Comparison of ENCODE assay signal across 33 cellular contexts in genomic region chr4:151319490-151319889, GRCh38. TPM values are rescaled to one million over a fixed set of nuclear protein-coding genes. Genes with fewer than 3 reads are reported as not detected.
DNase-seq lines count a peak whose midpoint lies in the region; ATAC-seq, FAIRE-seq and TF ChIP-seq lines count a peak whose summit lies in the region.
"Had no signal": no experiment of that assay in that cellular context is flagged by ENCODE, and none has a peak within 500 bp of the region (broad histone marks: within the 10 kb centered on the region; RNA-seq: fewer than 3 reads in every experiment).

No MANE protein-coding gene starts in this region.

- no peak overlapping the region for H3K9ac ChIP-seq in Karpas-422 (ENCODE audit: low read length)
- H3K9ac ChIP-seq in K562 (ENCODE audit: insufficient read depth in 1 of 2, low read depth in 2 of 2, low read length in 2 of 2): no peak overlapping the region
- H3K9ac ChIP-seq: BLaER1 had no signal

- no peak for TF ChIP-seq RAD21 in K562 (CRISPR knock-in tag; conservative IDR thresholded peaks at IDR 0.05 in 1 of 2, IDR thresholded peaks at IDR 0.05 in 1 of 2)

- TF ChIP-seq EP300 in K562 (IDR thresholded peaks at IDR 0.05; ENCODE audit: low read length) (no peak), esophagus muscularis mucosa (IDR thresholded peaks at IDR 0.05) (no peak)

- no peaks in the 10 kb centered on the region for H3K9me2 ChIP-seq in Karpas-422 (replicated peaks; ENCODE audit: insufficient read depth, low read length)

- POLR2A ChIA-PET in K562 (lab: Yijun Ruan, JAX): no interaction called here

- TF ChIP-seq CTCF in left ventricle myocardium inferior (IDR thresholded peaks at IDR 0.05; ENCODE audit: borderline replicate concordance) (no peak), K562 (IDR thresholded peaks at IDR 0.05 in 2 of 3, conservative IDR thresholded peaks at IDR 0.05 in 1 of 3; ENCODE audit: insufficient read depth in 2 of 3, low read depth in 1 of 3, low read length in 3 of 3) (no peak), esophagus muscularis mucosa (IDR thresholded peaks at IDR 0.05) (no peak), nephron progenitor cell (IDR thresholded peaks at IDR 0.05) (no peak)

- H2AFZ ChIP-seq in Karpas-422 (ENCODE audit: low read length): no peak overlapping the region
- H2AFZ ChIP-seq in K562 (ENCODE audit: low read depth, low read length): no peak overlapping the region

- no peaks in the 10 kb centered on the region for H3K27me3 ChIP-seq in left ventricle myocardium inferior (ENCODE audit: low read depth)
- H3K27me3 ChIP-seq in Karpas-422 (ENCODE audit: low read length): no peaks in the 10 kb centered on the region
- H3K27me3 ChIP-seq in K562 (ENCODE audit: control insufficient read depth in 2 of 2, insufficient read depth in 2 of 2, low read length in 2 of 2): peaks cover 4 to 5% of the 10 kb centered on the region in 2 experiments; a peak in 2 of 5 replicates
- H3K27me3 ChIP-seq in esophagus muscularis mucosa: no peaks in the 10 kb centered on the region
- H3K27me3 ChIP-seq: BE2C, BLaER1 had no signal

- H3K9me3 ChIP-seq in left ventricle myocardium inferior (replicated peaks) (no peaks in the 10 kb centered on the region), Karpas-422 (ENCODE audit: low read length) (no peaks in the 10 kb centered on the region), K562 (replicated peaks; ENCODE audit: control insufficient read depth, insufficient read depth, low read depth, low read length) (no peaks in the 10 kb centered on the region), esophagus muscularis mucosa (no peaks in the 10 kb centered on the region)
- H3K9me3 ChIP-seq: BE2C, BLaER1 had no signal

- BruUV-seq in K562 (replicated peaks; lab: Mats Ljungman, UMichigan): no TSS peak

- ATAC-seq in left cardiac atrium (no peak), K562 (no peak), HG03095 (IDR thresholded peaks at IDR 0.05; ENCODE audit: unreplicated experiment) (no peak)
- ATAC-seq: GM12878 had no signal

- H4K20me1 ChIP-seq in Karpas-422 (ENCODE audit: insufficient read depth, low read depth, low read length) (no peaks in the 10 kb centered on the region), K562 (replicated peaks; ENCODE audit: control insufficient read depth, insufficient read depth, low read length) (no peaks in the 10 kb centered on the region)
- H4K20me1 ChIP-seq: BLaER1 had no signal

- H3K27ac ChIP-seq in left ventricle myocardium inferior (replicated peaks) (peak overlapping the region; percentile 94), Karpas-422 (ENCODE audit: low read length) (no peak overlapping the region), K562 (ENCODE audit: extremely low read depth, low read depth, low read length) (no peak overlapping the region), esophagus muscularis mucosa (replicated peaks in 1 of 4) (peak overlapping the region in 2 of 4 donors; percentile 4 to 12)
- H3K27ac ChIP-seq: 22Rv1, BLaER1 had no signal

- no peak overlapping the region for H3K4me3 Mint-ChIP-seq in nephron progenitor cell
- H3K4me3 Mint-ChIP-seq: CD14-positive monocyte; CD4-positive, alpha-beta memory T cell; CD4-positive, CD25-positive, alpha-beta regulatory T cell; CD8-positive, alpha-beta memory T cell had no signal

- CTCF ChIA-PET in K562 (lab: Yijun Ruan, JAX; ENCODE audit: low intra/inter-chr PET ratio): no interaction called here

- FAIRE-seq in K562 (lab: Jason Lieb, UNC): no peak
- FAIRE-seq: A204.1, GM12878, GM12892, GM18507 had no signal

- no peaks in the 10 kb centered on the region for H3K9me1 ChIP-seq in K562 (ENCODE audit: control insufficient read depth, insufficient read depth, low read length)

- intact Hi-C loops in left ventricle myocardium inferior (cut with micrococcal nuclease): no loop called here
- intact Hi-C loops in left cardiac atrium (cut with DNase I): no loop called here
- intact Hi-C loops in K562 (cut with micrococcal nuclease): no loop called here
- intact Hi-C loops in esophagus muscularis mucosa (cut with DNase I): no loop called here

- no peak for TF ChIP-seq POLR2A in K562 (conservative IDR thresholded peaks at IDR 0.05)
- TF ChIP-seq POLR2A in esophagus muscularis mucosa (IDR thresholded peaks at IDR 0.05; ENCODE audit: low read depth): no peak

- H3K4me1 ChIP-seq in left ventricle myocardium inferior (peaks cover 98% of the 10 kb centered on the region), Karpas-422 (ENCODE audit: low read length) (no peaks in the 10 kb centered on the region), K562 (replicated peaks in 1 of 2; ENCODE audit: control insufficient read depth in 2 of 2, insufficient read depth in 2 of 2, low read length in 2 of 2) (no peaks in the 10 kb centered on the region), esophagus muscularis mucosa (peaks cover 57 to 95% (median 90%) of the 10 kb centered on the region in 4 donors)
- H3K4me1 ChIP-seq: BE2C, BLaER1 had no signal

- H3K4me1 Mint-ChIP-seq in nephron progenitor cell: peaks cover 60% of the 10 kb centered on the region
- H3K4me1 Mint-ChIP-seq: CD14-positive monocyte had no signal

- H3K4me3 ChIP-seq in left ventricle myocardium inferior (no peak overlapping the region), Karpas-422 (ENCODE audit: low read length) (no peak overlapping the region), K562 (no peak overlapping the region), esophagus muscularis mucosa (no peak overlapping the region)
- H3K4me3 ChIP-seq: BLaER1, GM12878 had no signal

- H3K79me2 ChIP-seq in Karpas-422 (ENCODE audit: low read length) (no peaks in the 10 kb centered on the region), K562 (ENCODE audit: control insufficient read depth, insufficient read depth, low read length) (no peaks in the 10 kb centered on the region)

- DNase-seq in left ventricle myocardium inferior (no peak), left cardiac atrium (no peak), Karpas-422 (peak; percentile 19), K562 (ENCODE audit: extremely low read depth in 1 of 4, low spot score in 3 of 4) (no peak), esophagus muscularis mucosa (ENCODE audit: extremely low spot score) (peak; percentile 4), nephron progenitor cell (no peak), ecto neural progenitor cell (ENCODE audit: low spot score) (no peak)
- DNase-seq: ACHN; BE2C; C1 segment of cervical spinal cord; CD4-positive, alpha-beta memory T cell; CD4-positive, CD25-positive, alpha-beta regulatory T cell; CD8-positive, alpha-beta memory T cell; COR-L47; DMS 273 treated with DMSO at 0.1 percent for 48 hours; DMS153; DMS53; DMS79; DND-41; EL; GDM1 had no signal

- no peak overlapping the region for H3K27ac Mint-ChIP-seq in nephron progenitor cell
- H3K27ac Mint-ChIP-seq: CD14-positive monocyte; CD4-positive, alpha-beta memory T cell; CD4-positive, CD25-positive, alpha-beta regulatory T cell; CD8-positive, alpha-beta memory T cell had no signal

- in situ Hi-C loops in K562 (cut with MboI): no loop called here

- no peaks in the 10 kb centered on the region for H3K9me3 Mint-ChIP-seq in nephron progenitor cell
- H3K9me3 Mint-ChIP-seq: CD14-positive monocyte; CD4-positive, alpha-beta memory T cell; CD8-positive, alpha-beta memory T cell had no signal

- H3K36me3 ChIP-seq in left ventricle myocardium inferior (no peaks in the 10 kb centered on the region), Karpas-422 (ENCODE audit: insufficient read depth, low read length) (no peaks in the 10 kb centered on the region), K562 (ENCODE audit: control insufficient read depth, insufficient read depth, low read length) (no peaks in the 10 kb centered on the region), esophagus muscularis mucosa (no peaks in the 10 kb centered on the region)
- H3K36me3 ChIP-seq: BE2C, BLaER1 had no signal

- H3K27me3 Mint-ChIP-seq in nephron progenitor cell (ENCODE audit: low read depth, poor library complexity): no peaks in the 10 kb centered on the region

- H3K4me2 ChIP-seq in Karpas-422 (ENCODE audit: low read depth, low read length, poor library complexity, severe bottlenecking) (no peak overlapping the region), K562 (ENCODE audit: insufficient read depth, low read length) (no peak overlapping the region)
- H3K4me2 ChIP-seq: BLaER1 had no signal

- WGBS in K562 (ENCODE audit: insufficient coverage, low coverage, missing lambda C conversion rate): 0% methylated on average over 1 of the region's 1 CpG
- 95% methylated on average over 1 of the region's 1 CpG for WGBS in esophagus muscularis mucosa

- H3K36me3 Mint-ChIP-seq in nephron progenitor cell (ENCODE audit: low read depth): peaks cover 24% of the 10 kb centered on the region
- H3K36me3 Mint-ChIP-seq: CD14-positive monocyte; CD4-positive, alpha-beta memory T cell; CD4-positive, CD25-positive, alpha-beta regulatory T cell had no signal

RNA-seq across cellular contexts. Expression of gene SH3D19, which starts 5.9 kb away (rescaled TPM):
- total RNA-seq in left ventricle myocardium inferior (121 TPM), left cardiac atrium (10 to 100 TPM; 88.0 to 94.7 TPM), K562 (2014; rRNA removed) (not detected in 2 replicates), K562 (2014; rRNA removed; fragmentation: Illumina TruSeq; extraction: Trizol) (not detected in 2 replicates), K562 (2015; rRNA removed; fragmentation: Illumina TruSeq; extraction: Trizol) (not detected in 2 replicates), K562 (2021) (0.42 and 0.47 TPM in 2 replicates), esophagus muscularis mucosa (100 to 1,000 TPM; 115 to 186 (median 177) TPM)
- not detected in 2 replicates for total RNA-seq in Karpas-422 (2014; rRNA removed; shearing (Covaris generic); ENCODE audit: low replicate concordance)
- 0.09 TPM in 1 of 2 replicates, not detected in the other for total RNA-seq in K562 (2011; cell fraction: chromatin; rRNA removed; ENCODE audit: low replicate concordance)
- not detected in 2 replicates for total RNA-seq in K562 (2011; cell fraction: nucleolus; rRNA removed)
- total RNA-seq in K562 (2011; cell fraction: nucleoplasm; rRNA removed): 1.7 TPM in 1 of 2 replicates, not detected in the other
- polyA plus RNA-seq in K562 (2011; rRNA removed) (not detected in 2 replicates), K562 (2014; fragmentation: Illumina TruSeq; extraction: Trizol) (not detected in 2 replicates), K562 (2014; fragmentation: Nextera tagmentation; extraction: Ambion mirVana) (1 to 10 TPM; 1.1 to 2.2 TPM), K562 (2014; rRNA removed) (not detected in 2 replicates)
- 0.06 TPM in 1 of 2 replicates, not detected in the other for polyA plus RNA-seq in K562 (2011; cell fraction: cytosol; rRNA removed)
- polyA plus RNA-seq in K562 (2011; cell fraction: nucleus; rRNA removed): 0.07 TPM in 1 of 2 replicates, not detected in the other
- 1.2 and 1.3 TPM in 2 replicates for polyA plus RNA-seq in K562 (2012)
- not detected in 2 replicates for polyA minus RNA-seq in K562 (2011; rRNA and poly(A)+ RNA removed)
- 0.27 TPM in 1 of 2 replicates, not detected in the other for polyA minus RNA-seq in K562 (2011; cell fraction: cytosol; rRNA and poly(A)+ RNA removed)
- polyA minus RNA-seq in K562 (2011; cell fraction: nucleus; rRNA and poly(A)+ RNA removed): not detected in 2 replicates
- total RNA-seq: CD4-positive, CD25-positive, alpha-beta regulatory T cell; CD8-positive, alpha-beta memory T cell had no signal
- polyA plus RNA-seq: CD14-positive monocyte; CD8-positive, alpha-beta memory T cell had no signal

RNA-seq across cellular contexts. Expression of gene PRSS48, which starts 42.5 kb away (rescaled TPM):
- not detected for total RNA-seq in left ventricle myocardium inferior
- total RNA-seq in left cardiac atrium: not detected
- total RNA-seq in Karpas-422 (2014; rRNA removed; shearing (Covaris generic); ENCODE audit: low replicate concordance): not detected in 2 replicates
- not detected in 2 replicates for total RNA-seq in K562 (2011; cell fraction: chromatin; rRNA removed; ENCODE audit: low replicate concordance)
- total RNA-seq in K562 (2011; cell fraction: nucleolus; rRNA removed): not detected in 2 replicates
- not detected in 2 replicates for total RNA-seq in K562 (2011; cell fraction: nucleoplasm; rRNA removed)
- not detected in 2 replicates for total RNA-seq in K562 (2014; rRNA removed)
- total RNA-seq in K562 (2014; rRNA removed; fragmentation: Illumina TruSeq; extraction: Trizol): not detected in 2 replicates
- total RNA-seq in K562 (2015; rRNA removed; fragmentation: Illumina TruSeq; extraction: Trizol): not detected in 2 replicates
- total RNA-seq in K562 (2021): not detected in 2 replicates
- polyA plus RNA-seq in K562 (2011; rRNA removed): not detected in 2 replicates
- not detected in 2 replicates for polyA plus RNA-seq in K562 (2011; cell fraction: cytosol; rRNA removed)
- polyA plus RNA-seq in K562 (2011; cell fraction: nucleus; rRNA removed): not detected in 2 replicates
- not detected in 2 replicates for polyA plus RNA-seq in K562 (2012)
- not detected in 2 replicates for polyA plus RNA-seq in K562 (2014; fragmentation: Illumina TruSeq; extraction: Trizol)
- polyA plus RNA-seq in K562 (2014; fragmentation: Nextera tagmentation; extraction: Ambion mirVana): not detected
- not detected in 2 replicates for polyA plus RNA-seq in K562 (2014; rRNA removed)
- not detected in 2 replicates for polyA minus RNA-seq in K562 (2011; rRNA and poly(A)+ RNA removed)
- not detected in 2 replicates for polyA minus RNA-seq in K562 (2011; cell fraction: cytosol; rRNA and poly(A)+ RNA removed)
- polyA minus RNA-seq in K562 (2011; cell fraction: nucleus; rRNA and poly(A)+ RNA removed): not detected in 2 replicates
- not detected for total RNA-seq in esophagus muscularis mucosa
- total RNA-seq: A673; CD4-positive, alpha-beta memory T cell; CD4-positive, CD25-positive, alpha-beta regulatory T cell; CD8-positive, alpha-beta memory T cell; Daoy; G401; GM12878 had no signal
- polyA plus RNA-seq: AG04450; CD14-positive monocyte; CD4-positive, alpha-beta memory T cell; CD4-positive, CD25-positive, alpha-beta regulatory T cell; CD8-positive, alpha-beta memory T cell; GM12878 had no signal

Comparison
In these comparisons a context has a peak if more than half of its experiments do, and no peak if none do; other contexts are left out.
1. DNase-seq: peak in Karpas-422 (single experiment) and esophagus muscularis mucosa (single experiment); none in left ventricle myocardium inferior (single experiment), left cardiac atrium (single experiment), K562 (0 of 4), nephron progenitor cell (single experiment) and ecto neural progenitor cell (single experiment).
2. RNA of gene SH3D19, which starts 5.9 kb away (total RNA-seq): 115 to 186 TPM in esophagus muscularis mucosa, 121 TPM in left ventricle myocardium inferior (single experiment) and 88.0 to 94.7 TPM in left cardiac atrium; 0.09 to 1.7 TPM in K562 and not detected in Karpas-422; every median in the first group is over 10 times any median in the second.